ENCODE assay signal across 17 cellular contexts in the genomic region with DNA sequence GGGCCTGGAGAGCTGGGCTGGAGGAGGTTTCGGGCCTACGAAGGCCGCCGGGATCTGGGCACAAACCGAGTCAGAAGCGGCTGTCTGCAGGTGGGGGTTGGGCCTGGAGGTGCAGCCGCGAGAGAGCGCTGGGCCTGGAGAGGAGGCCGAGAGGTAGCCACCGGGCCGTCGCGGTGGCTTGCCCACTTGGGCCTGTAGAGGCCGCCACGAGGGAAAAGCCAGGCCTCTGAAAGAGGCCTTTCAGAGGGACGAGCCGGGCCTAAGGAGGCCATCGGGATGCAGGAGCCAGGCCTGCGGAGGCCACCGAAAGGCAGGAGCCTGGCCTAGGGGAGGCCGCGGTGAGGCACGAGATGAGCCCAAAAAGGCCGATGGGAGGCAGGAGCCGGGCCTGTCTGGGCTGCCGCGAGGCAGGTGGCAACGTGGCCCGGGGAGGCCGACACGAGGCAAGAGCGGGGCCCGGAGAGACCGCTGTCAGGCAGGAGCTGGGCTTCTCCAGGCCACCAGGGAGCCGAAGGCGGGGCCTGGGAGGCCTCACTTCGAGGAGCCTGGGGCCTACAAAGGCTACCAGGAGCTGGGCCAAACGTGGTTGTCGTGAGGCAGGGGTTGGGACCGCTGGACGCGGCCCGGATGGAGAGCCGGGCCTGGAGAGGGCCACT. TPM values are rescaled to one million over a fixed set of nuclear protein-coding genes. Genes with fewer than 3 reads are reported as not detected.
DNase-seq lines count a peak whose midpoint lies in the region; ATAC-seq and TF ChIP-seq lines count a peak whose summit lies in the region.
"Had no signal": no experiment of that assay in that cellular context is flagged by ENCODE, and none has a peak within 500 bp of the region (broad histone marks: within the 10 kb centered on the region; RNA-seq: fewer than 3 reads in every experiment).

No MANE protein-coding gene starts in this region.

- H3K4me3 ChIP-seq in SK-N-SH (ENCODE audit: low read depth in 2 of 2, low read length in 1 of 2), result no peak overlapping the region
- H3K4me3 ChIP-seq in brain microvascular endothelial cell (ENCODE audit: low read depth, low read length), result no peak overlapping the region
- H3K4me3 ChIP-seq: BLaER1, SJCRH30 had no signal

- 94% methylated on average over 45 of the region's 45 CpGs for WGBS in SK-N-SH (ENCODE audit: low lambda C conversion rate)

- H3K9me3 ChIP-seq in SK-N-SH, result no peaks in the 10 kb centered on the region
- H3K9me3 ChIP-seq: SJCRH30 had no signal

- H3K36me3 Mint-ChIP-seq in dendritic cell treated with granulocyte-macrophage colony-stimulating factor and Interleukin-4, amounts not matched to agents 40 ng/mL and 50 ng/mL, for 4 days (ENCODE audit: low read depth), result no peaks in the 10 kb centered on the region
- no peaks in the 10 kb centered on the region for H3K36me3 Mint-ChIP-seq in effector memory CD8-positive, alpha-beta T cell (ENCODE audit: insufficient read depth)
- H3K36me3 Mint-ChIP-seq in stimulated activated memory B cell treated with anti-CD40 and anti-IgM and Interleukin-4, amounts not matched to agents 10 μg/mL and 1 μg/mL and 100 μg/mL, for 72 hours, result no peaks in the 10 kb centered on the region
- H3K36me3 Mint-ChIP-seq: CD8-positive, alpha-beta memory T cell had no signal

- H3F3A ChIP-seq in SK-N-SH (replicated peaks; ENCODE audit: insufficient read depth), result peaks cover 16% of the 10 kb centered on the region

- no peak overlapping the region for H3K4me3 Mint-ChIP-seq in dendritic cell treated with granulocyte-macrophage colony-stimulating factor and Interleukin-4, amounts not matched to agents 40 ng/mL and 50 ng/mL, for 4 days
- H3K4me3 Mint-ChIP-seq in effector memory CD8-positive, alpha-beta T cell, result no peak overlapping the region
- H3K4me3 Mint-ChIP-seq in stimulated activated memory B cell treated with anti-CD40 and anti-IgM and Interleukin-4, amounts not matched to agents 10 μg/mL and 1 μg/mL and 100 μg/mL, for 72 hours, result no peak overlapping the region
- H3K4me3 Mint-ChIP-seq: CD8-positive, alpha-beta memory T cell had no signal

- H3K27ac ChIP-seq in SK-N-SH (ENCODE audit: low read depth in 2 of 2, low read length in 1 of 2) (no peak overlapping the region), brain microvascular endothelial cell (no peak overlapping the region)
- H3K27ac ChIP-seq: BLaER1, KMS-11, SJCRH30 had no signal

- H3K4me1 Mint-ChIP-seq in dendritic cell treated with granulocyte-macrophage colony-stimulating factor and Interleukin-4, amounts not matched to agents 40 ng/mL and 50 ng/mL, for 4 days (ENCODE audit: low read depth), result peaks cover 19% of the 10 kb centered on the region
- peaks cover 2 to 6% of the 10 kb centered on the region in 2 donors for H3K4me1 Mint-ChIP-seq in effector memory CD8-positive, alpha-beta T cell (ENCODE audit: low read depth in 2 of 2)
- peaks cover 11% of the 10 kb centered on the region for H3K4me1 Mint-ChIP-seq in stimulated activated memory B cell treated with anti-CD40 and anti-IgM and Interleukin-4, amounts not matched to agents 10 μg/mL and 1 μg/mL and 100 μg/mL, for 72 hours

- TF ChIP-seq CTCF in SK-N-SH (IDR thresholded peaks at IDR 0.05) (no peak), brain microvascular endothelial cell (IDR thresholded peaks at IDR 0.05; ENCODE audit: low read depth, low read length, missing control alignments) (no peak)

- H3K9me3 Mint-ChIP-seq in dendritic cell treated with granulocyte-macrophage colony-stimulating factor and Interleukin-4, amounts not matched to agents 40 ng/mL and 50 ng/mL, for 4 days, result no peaks in the 10 kb centered on the region
- H3K9me3 Mint-ChIP-seq in effector memory CD8-positive, alpha-beta T cell, result no peaks in the 10 kb centered on the region
- peaks cover 7% of the 10 kb centered on the region for H3K9me3 Mint-ChIP-seq in stimulated activated memory B cell treated with anti-CD40 and anti-IgM and Interleukin-4, amounts not matched to agents 10 μg/mL and 1 μg/mL and 100 μg/mL, for 72 hours

- H3K9me2 ChIP-seq in SK-N-SH, result no peaks in the 10 kb centered on the region

- peaks cover 0 to 5% of the 10 kb centered on the region in 2 experiments; a peak in 1 of 4 replicates for H3K4me1 ChIP-seq in SK-N-SH (ENCODE audit: control insufficient read depth in 1 of 2, insufficient read depth in 2 of 2, low read depth in 1 of 2, low read length in 1 of 2)
- H3K4me1 ChIP-seq: BLaER1, SJCRH30 had no signal

- POLR2A ChIA-PET in SK-N-SH (lab: Yijun Ruan, JAX), result no interaction called here

- H3K9ac ChIP-seq in SK-N-SH, result no peak overlapping the region
- H3K9ac ChIP-seq: BLaER1, KMS-11 had no signal

- peaks cover 1% of the 10 kb centered on the region for H3K27me3 Mint-ChIP-seq in dendritic cell treated with granulocyte-macrophage colony-stimulating factor and Interleukin-4, amounts not matched to agents 40 ng/mL and 50 ng/mL, for 4 days
- no peaks in the 10 kb centered on the region for H3K27me3 Mint-ChIP-seq in effector memory CD8-positive, alpha-beta T cell
- H3K27me3 Mint-ChIP-seq in stimulated activated memory B cell treated with anti-CD40 and anti-IgM and Interleukin-4, amounts not matched to agents 10 μg/mL and 1 μg/mL and 100 μg/mL, for 72 hours, result no peaks in the 10 kb centered on the region

- no peak for TF ChIP-seq EP300 in SK-N-SH (IDR thresholded peaks at IDR 0.05; ENCODE audit: borderline replicate concordance in 1 of 2, low read depth in 1 of 2, low read length in 1 of 2)

- in situ Hi-C loops in brain microvascular endothelial cell (cut with HindIII; ENCODE audit: low pct_ligation_motif_present, low sequenced_read_pairs), result no loop called here

- no peaks in the 10 kb centered on the region for H4K20me1 ChIP-seq in SK-N-SH (ENCODE audit: insufficient read depth)

- DNase-seq in SK-N-SH, result peak; percentile 37
- peak; percentile 58 for DNase-seq in iPS-NIHi11 (ENCODE audit: low spot score)
- no peak for DNase-seq in effector memory CD8-positive, alpha-beta T cell
- no peak for DNase-seq in brain microvascular endothelial cell
- DNase-seq in NCI-H446 (lab: John Stamatoyannopoulos, UW), result no peak
- DNase-seq: 8988T; CD8-positive, alpha-beta memory T cell; NCI-H1092 treated with DMSO at 0.1 percent for 48 hours; NCI-H1930; NCI-H2171; NCI-H510A treated with DMSO at 0.1 percent for 48 hours; SJCRH30 had no signal

- H3K4me2 ChIP-seq in SK-N-SH, result no peak overlapping the region
- H3K4me2 ChIP-seq: BLaER1, KMS-11 had no signal

- CTCF ChIA-PET in SK-N-SH (lab: Yijun Ruan, JAX), result interaction anchor here (0.9 to 1.4 kb wide), 2 partner anchors 9 to 57 kb away, joined by 3 to 7 read pairs; no protein-coding TSS in a partner anchor

- intact Hi-C loops in dendritic cell treated with granulocyte-macrophage colony-stimulating factor and Interleukin-4, amounts not matched to agents 40 ng/mL and 50 ng/mL, for 4 days (cut with micrococcal nuclease), result no loop called here

- TF ChIP-seq RAD21 in SK-N-SH (IDR thresholded peaks at IDR 0.05; ENCODE audit: low read length), result no peak

- no peak overlapping the region for H2AFZ ChIP-seq in SK-N-SH (ENCODE audit: low read depth)

- H3K79me2 ChIP-seq in SK-N-SH (ENCODE audit: insufficient read depth), result no peaks in the 10 kb centered on the region

- H3K36me3 ChIP-seq in SK-N-SH (replicated peaks in 1 of 2; ENCODE audit: control insufficient read depth in 1 of 2, insufficient read depth in 2 of 2, low read length in 1 of 2) (no peaks in the 10 kb centered on the region), brain microvascular endothelial cell (replicated peaks) (no peaks in the 10 kb centered on the region)
- H3K36me3 ChIP-seq: SJCRH30 had no signal

- no peak for ATAC-seq in SK-N-SH treated with all-trans-retinoic acid at 6 μM for 48 hours
- no peak for ATAC-seq in effector memory CD8-positive, alpha-beta T cell (replicated peaks)
- ATAC-seq in stimulated activated memory B cell treated with anti-CD40 and anti-IgM and Interleukin-4, amounts not matched to agents 10 μg/mL and 1 μg/mL and 100 μg/mL, for 72 hours, result no peak

- peak overlapping the region; percentile 52 for H3K27ac Mint-ChIP-seq in dendritic cell treated with granulocyte-macrophage colony-stimulating factor and Interleukin-4, amounts not matched to agents 40 ng/mL and 50 ng/mL, for 4 days
- peak overlapping the region in 1 of 2 donors; percentile 41 for H3K27ac Mint-ChIP-seq in effector memory CD8-positive, alpha-beta T cell
- no peak overlapping the region for H3K27ac Mint-ChIP-seq in stimulated activated memory B cell treated with anti-CD40 and anti-IgM and Interleukin-4, amounts not matched to agents 10 μg/mL and 1 μg/mL and 100 μg/mL, for 72 hours
- H3K27ac Mint-ChIP-seq: CD8-positive, alpha-beta memory T cell had no signal

- H3K27me3 ChIP-seq in SK-N-SH (ENCODE audit: insufficient read depth) (no peaks in the 10 kb centered on the region), brain microvascular endothelial cell (replicated peaks) (no peaks in the 10 kb centered on the region)
- H3K27me3 ChIP-seq: BLaER1, SJCRH30 had no signal

TF ChIP-seq in SK-N-SH, 30 proteins besides CTCF, POLR2A, EP300 and RAD21:
- no peak for TF ChIP-seq POLR2AphosphoS5 (IDR thresholded peaks at IDR 0.05; ENCODE audit: low read depth, low read length)

TF ChIP-seq in SK-N-SH treated with all-trans-retinoic acid at 6 μM for 48 hours, 23 proteins besides CTCF, POLR2A, EP300 and RAD21 (continues in another document):
- TF ChIP-seq SNAI2 (CRISPR knock-in tag; IDR thresholded peaks at IDR 0.05) (no peak), ISL1 (CRISPR knock-in tag; IDR thresholded peaks at IDR 0.05) (no peak), POU6F1 (CRISPR knock-in tag; IDR thresholded peaks at IDR 0.05; ENCODE audit: borderline replicate concordance, low read depth) (no peak), ZNF70 (CRISPR knock-in tag; IDR thresholded peaks at IDR 0.05) (no peak), BACH2 (CRISPR knock-in tag; IDR thresholded peaks at IDR 0.05; ENCODE audit: borderline replicate concordance) (no peak)

RNA-seq across cellular contexts. Expression of gene MDH2, which starts 25.6 kb away (rescaled TPM):
- 244 and 301 TPM in 2 replicates for polyA plus RNA-seq in SK-N-SH (2012; rRNA removed)
- polyA plus RNA-seq in SK-N-SH (2012; cell fraction: cytosol; rRNA removed), result 157 and 199 TPM in 2 replicates
- 189 and 235 TPM in 2 replicates for polyA plus RNA-seq in SK-N-SH (2012; cell fraction: nucleus; rRNA removed)

RNA-seq across cellular contexts. Expression of gene STYXL1, which starts 25.7 kb away (rescaled TPM):
- polyA plus RNA-seq in SK-N-SH (2012; rRNA removed), result 86.6 and 89.4 TPM in 2 replicates
- polyA plus RNA-seq in SK-N-SH (2012; cell fraction: cytosol; rRNA removed), result 68.1 and 79.1 TPM in 2 replicates
- polyA plus RNA-seq in SK-N-SH (2012; cell fraction: nucleus; rRNA removed), result 66.0 and 75.5 TPM in 2 replicates

Comparison
In these comparisons a context has a peak if more than half of its experiments do, and no peak if none do; other contexts are left out.
1. DNase-seq: peak in SK-N-SH (single experiment) and iPS-NIHi11 (single experiment); none in effector memory CD8-positive, alpha-beta T cell (0 of 3), brain microvascular endothelial cell (single experiment) and NCI-H446 (0 of 2).